In genomic region chr7:32897376-32897775, GRCh38 we compare ENCODE assay signal across 7 cellular contexts. TPM values are rescaled to one million over a fixed set of nuclear protein-coding genes. Genes with fewer than 3 reads are reported as not detected.
DNase-seq lines count a peak whose midpoint lies in the region; ATAC-seq, FAIRE-seq and TF ChIP-seq lines count a peak whose summit lies in the region.
"Not testable (repeated sequence)": the region's sequence is repeated elsewhere in the genome, so short reads cannot be mapped to it uniquely, and the experiment has no call there.
"Had no signal": no experiment of that assay in that cellular context is flagged by ENCODE, and none has a peak within 500 bp of the region (broad histone marks: within the 10 kb centered on the region; RNA-seq: fewer than 3 reads in every experiment).

No MANE protein-coding gene starts in this region.

- BruUV-seq in K562 (replicated peaks; lab: Mats Ljungman, UMichigan) = not testable (repeated sequence)

- not testable (repeated sequence) for DNase-seq in activated naive CD8-positive, alpha-beta T cell treated with anti-CD3 and anti-CD28 coated beads, Interleukin-2, amount 50 U/mL, for 24 hours; K562 (ENCODE audit: extremely low read depth in 1 of 4, low spot score in 3 of 4)

- not testable (repeated sequence) for FAIRE-seq in K562 (lab: Jason Lieb, UNC)

- CTCF ChIA-PET in K562 (lab: Yijun Ruan, JAX; ENCODE audit: low intra/inter-chr PET ratio) = not testable (repeated sequence)

- not testable (repeated sequence) for H3K79me2 ChIP-seq in K562 (ENCODE audit: control insufficient read depth, insufficient read depth, low read length); neural cell (replicated peaks; ENCODE audit: insufficient read depth, low read length)

- not testable (repeated sequence) for H3K36me3 ChIP-seq in K562 (ENCODE audit: control insufficient read depth, insufficient read depth, low read length); neural cell (ENCODE audit: insufficient read depth, low read length)

- H3K4me1 Mint-ChIP-seq in activated naive CD8-positive, alpha-beta T cell treated with anti-CD3 and anti-CD28 coated beads, Interleukin-2, amount 50 U/mL, for 24 hours = peaks cover 16% of the 10 kb centered on the region

- not testable (repeated sequence) for H4K20me1 ChIP-seq in K562 (replicated peaks; ENCODE audit: control insufficient read depth, insufficient read depth, low read length); neural cell (ENCODE audit: insufficient read depth)

- not testable (repeated sequence) for TF ChIP-seq RAD21 in K562 (CRISPR knock-in tag; conservative IDR thresholded peaks at IDR 0.05 in 1 of 2, IDR thresholded peaks at IDR 0.05 in 1 of 2); neural cell (conservative IDR thresholded peaks at IDR 0.05)

- in situ Hi-C loops in K562 (cut with MboI) = not testable (repeated sequence)

- not testable (repeated sequence) for H3K27me3 ChIP-seq in K562 (ENCODE audit: control insufficient read depth in 2 of 2, insufficient read depth in 2 of 2, low read length in 2 of 2); neural cell (ENCODE audit: insufficient read depth, low read depth, low read length)

- not testable (repeated sequence) for H3K27me3 Mint-ChIP-seq in activated naive CD8-positive, alpha-beta T cell treated with anti-CD3 and anti-CD28 coated beads, Interleukin-2, amount 50 U/mL, for 24 hours

- H3K4me1 ChIP-seq in K562 (replicated peaks in 1 of 2; ENCODE audit: control insufficient read depth in 2 of 2, insufficient read depth in 2 of 2, low read length in 2 of 2) = peaks cover 28 to 36% of the 10 kb centered on the region in 2 experiments

- not testable (repeated sequence) for H3K4me3 ChIP-seq in K562; neural cell (ENCODE audit: low read length)

- TF ChIP-seq POLR2A in K562 (conservative IDR thresholded peaks at IDR 0.05) = not testable (repeated sequence)

- TF ChIP-seq CTCF in K562 (IDR thresholded peaks at IDR 0.05 in 2 of 3, conservative IDR thresholded peaks at IDR 0.05 in 1 of 3; ENCODE audit: insufficient read depth in 2 of 3, low read depth in 1 of 3, low read length in 3 of 3); neural cell (IDR thresholded peaks at IDR 0.05; ENCODE audit: poor library complexity, severe bottlenecking): not testable (repeated sequence)

- ATAC-seq in activated naive CD8-positive, alpha-beta T cell treated with anti-CD3 and anti-CD28 coated beads, Interleukin-2, amount 50 U/mL, for 24 hours = not testable (repeated sequence)
- peak; percentile 5; the same call in 1 of the 3 replicates for ATAC-seq in K562

- peak overlapping the region; percentile 2 for H3K27ac Mint-ChIP-seq in activated naive CD8-positive, alpha-beta T cell treated with anti-CD3 and anti-CD28 coated beads, Interleukin-2, amount 50 U/mL, for 24 hours

- not testable (repeated sequence) for H3K36me3 Mint-ChIP-seq in activated naive CD8-positive, alpha-beta T cell treated with anti-CD3 and anti-CD28 coated beads, Interleukin-2, amount 50 U/mL, for 24 hours (ENCODE audit: low read depth)

- H3K27ac ChIP-seq in K562 (ENCODE audit: extremely low read depth, low read depth, low read length) = not testable (repeated sequence)
- H3K27ac ChIP-seq in neural cell (ENCODE audit: low read length) = peak overlapping the region; percentile 88

- not testable (repeated sequence) for H3K9me3 Mint-ChIP-seq in activated naive CD8-positive, alpha-beta T cell treated with anti-CD3 and anti-CD28 coated beads, Interleukin-2, amount 50 U/mL, for 24 hours

- H2AFZ ChIP-seq in K562 (ENCODE audit: low read depth, low read length) = 0 out of 2 replicates have a peak overlapping the region, but pooled peaks have one; percentile 26
- H2AFZ ChIP-seq in neural cell (ENCODE audit: low read depth, low read length) = not testable (repeated sequence)

- H3K9me1 ChIP-seq in K562 (ENCODE audit: control insufficient read depth, insufficient read depth, low read length) = not testable (repeated sequence)

- TF ChIP-seq EP300 in K562 (IDR thresholded peaks at IDR 0.05; ENCODE audit: low read length); neural cell (conservative IDR thresholded peaks at IDR 0.05; ENCODE audit: poor library complexity, severe bottlenecking): not testable (repeated sequence)

- WGBS in K562 (ENCODE audit: insufficient coverage, low coverage, missing lambda C conversion rate) = 24% methylated on average over 6 of the region's 6 CpGs

- H3K9me3 ChIP-seq in K562 (replicated peaks; ENCODE audit: control insufficient read depth, insufficient read depth, low read depth, low read length); neural cell (ENCODE audit: low read length): not testable (repeated sequence)

- POLR2A ChIA-PET in K562 (lab: Yijun Ruan, JAX) = not testable (repeated sequence)

- not testable (repeated sequence) for H3K9me2 ChIP-seq in neural cell (ENCODE audit: insufficient read depth, low read length)

- H3F3A ChIP-seq in neural cell (ENCODE audit: insufficient read depth, low read length, poor library complexity, severe bottlenecking) = not testable (repeated sequence)

- H3K9ac ChIP-seq in K562 (ENCODE audit: insufficient read depth in 1 of 2, low read depth in 2 of 2, low read length in 2 of 2); neural cell (ENCODE audit: low read length): not testable (repeated sequence)

- not testable (repeated sequence) for H3K4me3 Mint-ChIP-seq in activated naive CD8-positive, alpha-beta T cell treated with anti-CD3 and anti-CD28 coated beads, Interleukin-2, amount 50 U/mL, for 24 hours

- intact Hi-C loops in K562 (cut with micrococcal nuclease) = not testable (repeated sequence)

- H3K4me2 ChIP-seq in K562 (ENCODE audit: insufficient read depth, low read length); neural cell (ENCODE audit: low read length): not testable (repeated sequence)

TF ChIP-seq in K562, 482 proteins besides CTCF, POLR2A, EP300 and RAD21 (continues in another document):
- peak; percentile 36; the same call in 1 of the 2 replicates for TF ChIP-seq ARID1B (IDR thresholded peaks at IDR 0.05)
- 0 out of 2 replicates have a peak, but pooled peaks have one; percentile 19 for TF ChIP-seq TEAD4 (IDR thresholded peaks at IDR 0.05; ENCODE audit: low read length)
- not testable (repeated sequence) for TF ChIP-seq TEAD4 (CRISPR knock-in tag; IDR thresholded peaks at IDR 0.05; ENCODE audit: borderline replicate concordance)
- TF ChIP-seq TAL1 (IDR thresholded peaks at IDR 0.05) = peak; percentile 44; the same call in 1 of the 2 replicates
- TF ChIP-seq CTBP1 (IDR thresholded peaks at IDR 0.05; ENCODE audit: borderline replicate concordance) = 0 out of 2 replicates have a peak, but pooled peaks have one; percentile 18

RNA-seq across cellular contexts. Expression of gene KBTBD2, which starts 5.8 kb away (rescaled TPM):
- 104 and 163 TPM in 2 replicates for total RNA-seq in K562 (2011; cell fraction: chromatin; rRNA removed; ENCODE audit: low replicate concordance)
- 38.5 and 42.6 TPM in 2 replicates for total RNA-seq in K562 (2011; cell fraction: nucleolus; rRNA removed)
- total RNA-seq in K562 (2011; cell fraction: nucleoplasm; rRNA removed) = 74.4 and 118 TPM in 2 replicates
- total RNA-seq in K562 (2014; rRNA removed) = 27.3 and 27.8 TPM in 2 replicates
- 40.3 and 50.3 TPM in 2 replicates for total RNA-seq in K562 (2014; rRNA removed; fragmentation: Illumina TruSeq; extraction: Trizol)
- total RNA-seq in K562 (2015; rRNA removed; fragmentation: Illumina TruSeq; extraction: Trizol) = 33.8 and 35.8 TPM in 2 replicates
- total RNA-seq in K562 (2021) = 27.0 and 31.4 TPM in 2 replicates
- polyA plus RNA-seq in K562 (2011; rRNA removed) = 49.8 and 62.2 TPM in 2 replicates
- polyA plus RNA-seq in K562 (2011; cell fraction: cytosol; rRNA removed) = 14.2 and 26.7 TPM in 2 replicates
- polyA plus RNA-seq in K562 (2011; cell fraction: nucleus; rRNA removed) = 21.8 and 25.6 TPM in 2 replicates
- polyA plus RNA-seq in K562 (2012) = 22.4 and 24.3 TPM in 2 replicates
- polyA plus RNA-seq in K562 (2014; fragmentation: Illumina TruSeq; extraction: Trizol) = 29.1 and 35.2 TPM in 2 replicates
- 10 to 100 TPM; 22.8 to 22.9 TPM for polyA plus RNA-seq in K562 (2014; fragmentation: Nextera tagmentation; extraction: Ambion mirVana)
- 27.4 and 30.8 TPM in 2 replicates for polyA plus RNA-seq in K562 (2014; rRNA removed)
- 104 and 106 TPM in 2 replicates for polyA minus RNA-seq in K562 (2011; rRNA and poly(A)+ RNA removed)
- 20.4 and 34.2 TPM in 2 replicates for polyA minus RNA-seq in K562 (2011; cell fraction: cytosol; rRNA and poly(A)+ RNA removed)
- 25.0 and 32.5 TPM in 2 replicates for polyA minus RNA-seq in K562 (2011; cell fraction: nucleus; rRNA and poly(A)+ RNA removed)
- polyA plus RNA-seq in neural cell = 68.4 and 70.1 TPM in 2 replicates
- polyA minus RNA-seq in neural cell = 112 and 113 TPM in 2 replicates

RNA-seq across cellular contexts. Expression of gene FKBP9, which starts 59.9 kb away (rescaled TPM):
- 60.0 and 63.9 TPM in 2 replicates for total RNA-seq in K562 (2011; cell fraction: chromatin; rRNA removed; ENCODE audit: low replicate concordance)
- total RNA-seq in K562 (2011; cell fraction: nucleolus; rRNA removed) = 53.8 and 63.0 TPM in 2 replicates
- total RNA-seq in K562 (2011; cell fraction: nucleoplasm; rRNA removed) = 56.3 and 59.8 TPM in 2 replicates
- total RNA-seq in K562 (2014; rRNA removed) = 14.4 and 18.6 TPM in 2 replicates
- total RNA-seq in K562 (2014; rRNA removed; fragmentation: Illumina TruSeq; extraction: Trizol) = 18.8 and 19.2 TPM in 2 replicates
- total RNA-seq in K562 (2015; rRNA removed; fragmentation: Illumina TruSeq; extraction: Trizol) = 17.0 and 17.8 TPM in 2 replicates
- 23.7 and 27.2 TPM in 2 replicates for total RNA-seq in K562 (2021)
- polyA plus RNA-seq in K562 (2011; rRNA removed) = 15.9 and 18.6 TPM in 2 replicates
- 16.3 and 28.5 TPM in 2 replicates for polyA plus RNA-seq in K562 (2011; cell fraction: cytosol; rRNA removed)
- 17.6 and 26.7 TPM in 2 replicates for polyA plus RNA-seq in K562 (2011; cell fraction: nucleus; rRNA removed)
- polyA plus RNA-seq in K562 (2012) = 24.7 and 37.0 TPM in 2 replicates
- polyA plus RNA-seq in K562 (2014; fragmentation: Illumina TruSeq; extraction: Trizol) = 15.8 and 16.7 TPM in 2 replicates
- polyA plus RNA-seq in K562 (2014; fragmentation: Nextera tagmentation; extraction: Ambion mirVana) = 1 to 10 TPM; 5.9 to 8.1 TPM
- 10.9 and 12.2 TPM in 2 replicates for polyA plus RNA-seq in K562 (2014; rRNA removed)
- 55.7 and 77.7 TPM in 2 replicates for polyA minus RNA-seq in K562 (2011; rRNA and poly(A)+ RNA removed)
- 11.5 and 28.3 TPM in 2 replicates for polyA minus RNA-seq in K562 (2011; cell fraction: cytosol; rRNA and poly(A)+ RNA removed)
- 9.7 and 17.9 TPM in 2 replicates for polyA minus RNA-seq in K562 (2011; cell fraction: nucleus; rRNA and poly(A)+ RNA removed)
- 2.8 and 3.4 TPM in 2 replicates for polyA plus RNA-seq in neural cell
- polyA minus RNA-seq in neural cell = 4.2 and 5.1 TPM in 2 replicates
- total RNA-seq: CD4-positive, alpha-beta T cell; CD4-positive, CD25-positive, alpha-beta regulatory T cell; CD8-positive, alpha-beta T cell had no signal
- polyA plus RNA-seq: CD8-positive, alpha-beta memory T cell had no signal
